34 cellular contexts compared by ENCODE assay signal in genomic region chr1:33275706-33276572, GRCh38. TPM values are rescaled to one million over a fixed set of nuclear protein-coding genes. Genes with fewer than 3 reads are reported as not detected.
"Had no signal": no experiment of that assay in that cellular context is flagged by ENCODE, and none has a peak within 500 bp of the region (broad histone marks: within the 10 kb centered on the region; RNA-seq: fewer than 3 reads in every experiment).

No MANE protein-coding gene starts in this region.

- H3K27ac Mint-ChIP-seq: activated naive CD4-positive, alpha-beta T cell treated with anti-CD3 and anti-CD28 coated beads, Interleukin-2, amount 50 U/mL, for 24 hours; stimulated activated naive CD8-positive, alpha-beta T cell treated with anti-CD3 and anti-CD28 coated beads, Interleukin-15, amount 100 ng/mL, for 72 hours; T-helper 1 cell treated with Interleukin-12 subunit alpha and Interleukin-12 subunit beta and Interleukin-4 antibody, amounts not matched to agents 30 μg/mL and 1 μg/mL, for 36 hours had no signal

- H3K27me3 ChIP-seq: cardiac muscle cell, dorsolateral prefrontal cortex, gastrocnemius medialis, neutrophil, ovary, right atrium auricular region, thyroid gland had no signal

- H3K4me3 ChIP-seq: cardiac muscle cell, coronary artery, dorsolateral prefrontal cortex, gastrocnemius medialis, ovary, psoas muscle, right atrium auricular region, SK-N-MC, thyroid gland had no signal

- H3K4me3 Mint-ChIP-seq: activated naive CD4-positive, alpha-beta T cell treated with anti-CD3 and anti-CD28 coated beads, Interleukin-2, amount 50 U/mL, for 24 hours; brain; stimulated activated effector memory CD8-positive, alpha-beta T cell treated with anti-CD3 and anti-CD28 coated beads, Interleukin-12 subunit alpha, Interleukin-12 subunit beta, amount 100 ng/mL, for 72 hours; stimulated activated naive CD8-positive, alpha-beta T cell treated with anti-CD3 and anti-CD28 coated beads, Interleukin-15, amount 100 ng/mL, for 72 hours; T-helper 1 cell treated with Interleukin-12 subunit alpha and Interleukin-12 subunit beta and Interleukin-4 antibody, amounts not matched to agents 30 μg/mL and 1 μg/mL, for 36 hours had no signal

- H3K9me3 ChIP-seq: gastrocnemius medialis, neutrophil, ovary, psoas muscle, right atrium auricular region, thyroid gland had no signal

- FAIRE-seq: keratinocyte, TTC549 had no signal

- H3K36me3 Mint-ChIP-seq: stimulated activated effector memory CD8-positive, alpha-beta T cell treated with anti-CD3 and anti-CD28 coated beads, Interleukin-12 subunit alpha, Interleukin-12 subunit beta, amount 100 ng/mL, for 72 hours had no signal

- H3K36me3 ChIP-seq: ovary had no signal

- H3K4me1 ChIP-seq: gastrocnemius medialis, psoas muscle had no signal

- H3K9me3 Mint-ChIP-seq: activated naive CD4-positive, alpha-beta T cell treated with anti-CD3 and anti-CD28 coated beads, Interleukin-2, amount 50 U/mL, for 24 hours; brain; naive thymus-derived CD8-positive, alpha-beta T cell; stimulated activated effector memory CD8-positive, alpha-beta T cell treated with anti-CD3 and anti-CD28 coated beads, Interleukin-12 subunit alpha, Interleukin-12 subunit beta, amount 100 ng/mL, for 72 hours; stimulated activated naive CD8-positive, alpha-beta T cell treated with anti-CD3 and anti-CD28 coated beads, Interleukin-15, amount 100 ng/mL, for 72 hours; T-helper 1 cell treated with Interleukin-12 subunit alpha and Interleukin-12 subunit beta and Interleukin-4 antibody, amounts not matched to agents 30 μg/mL and 1 μg/mL, for 36 hours had no signal

- H3K27me3 Mint-ChIP-seq: activated naive CD4-positive, alpha-beta T cell treated with anti-CD3 and anti-CD28 coated beads, Interleukin-2, amount 50 U/mL, for 24 hours; naive thymus-derived CD8-positive, alpha-beta T cell; stimulated activated naive CD8-positive, alpha-beta T cell treated with anti-CD3 and anti-CD28 coated beads, Interleukin-15, amount 100 ng/mL, for 72 hours had no signal

- H3K27ac ChIP-seq: cardiac muscle cell, gastrocnemius medialis, neutrophil, ovary, psoas muscle, right atrium auricular region, SK-N-MC, thyroid gland, VCaP had no signal

- ATAC-seq: gastrocnemius medialis; left cardiac atrium; naive thymus-derived CD8-positive, alpha-beta T cell; psoas muscle; stimulated activated effector memory CD8-positive, alpha-beta T cell treated with anti-CD3 and anti-CD28 coated beads, Interleukin-12 subunit alpha, Interleukin-12 subunit beta, amount 100 ng/mL, for 72 hours had no signal

- DNase-seq: activated CD4-positive, alpha-beta T cell treated with anti-CD3 and anti-CD28 coated beads for 4 hours; activated CD4-positive, alpha-beta T cell treated with anti-CD3 and anti-CD28 coated beads, Interleukin-2, amount 50 U/mL, for 4 hours; activated T-cell treated with anti-CD3 and anti-CD28 coated beads for 4 hours; anterior cingulate cortex; dorsolateral prefrontal cortex; effector memory CD4-positive, alpha-beta T cell; gastrocnemius medialis; glutamatergic neuron; left cardiac atrium; stimulated activated CD4-positive, alpha-beta T cell treated with anti-CD3 and anti-CD28 coated beads, Interleukin-4, amount 100 ng/mL, for 24 hours; stimulated activated naive CD8-positive, alpha-beta T cell treated with anti-CD3 and anti-CD28 coated beads, Interleukin-15, amount 100 ng/mL, for 72 hours; substantia nigra; SW 1271; T-helper 9 cell; thyroid gland had no signal

RNA-seq across cellular contexts. Expression of gene A3GALT2, which starts 45.0 kb away (rescaled TPM):
- total RNA-seq: cardiac muscle cell; cerebellum; gastrocnemius medialis; liver; naive thymus-derived CD8-positive, alpha-beta T cell; ovary; psoas muscle; right atrium auricular region; skeletal muscle tissue; urinary bladder had no signal
- polyA plus RNA-seq: keratinocyte; liver; naive thymus-derived CD8-positive, alpha-beta T cell; ovary; psoas muscle; urinary bladder had no signal
